ENCODE assay signal across 11 cellular contexts in the genomic region with DNA sequence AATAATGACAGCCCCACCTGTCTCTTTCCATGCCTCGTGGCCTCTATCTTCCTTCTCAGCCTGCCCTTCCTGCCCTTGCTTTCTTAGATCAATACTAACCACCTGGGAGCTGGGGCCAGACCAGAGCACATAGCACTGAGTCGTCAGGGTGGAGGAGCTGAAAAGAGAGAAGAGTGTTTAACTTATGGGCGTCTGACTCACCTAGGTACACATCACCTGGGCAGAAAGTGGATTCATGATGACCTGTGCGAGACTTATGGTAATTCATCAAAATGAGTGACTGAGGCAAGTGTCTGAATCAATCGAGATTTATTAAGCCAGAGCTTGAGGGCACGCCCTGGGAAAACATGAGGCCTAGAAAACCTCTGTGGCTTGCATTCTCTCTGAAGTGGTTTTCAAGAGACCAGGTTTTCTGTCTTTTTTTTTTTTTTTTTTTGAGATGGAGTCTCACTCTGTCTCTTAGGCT. TPM values are rescaled to one million over a fixed set of nuclear protein-coding genes. Genes with fewer than 3 reads are reported as not detected.
DNase-seq lines count a peak whose midpoint lies in the region; ATAC-seq lines count a peak whose summit lies in the region.
"Had no signal": no experiment of that assay in that cellular context is flagged by ENCODE, and none has a peak within 500 bp of the region (broad histone marks: within the 10 kb centered on the region; RNA-seq: fewer than 3 reads in every experiment).

No MANE protein-coding gene starts in this region.

- H3K36me3 ChIP-seq in CD4-positive, alpha-beta memory T cell (ENCODE audit: insufficient read depth, low read length), result no peaks in the 10 kb centered on the region
- no peaks in the 10 kb centered on the region for H3K36me3 ChIP-seq in naive thymus-derived CD4-positive, alpha-beta T cell (ENCODE audit: control insufficient read depth in 2 of 3, insufficient read depth in 3 of 3, low read length in 3 of 3)

- H3K27ac Mint-ChIP-seq in CD4-positive, alpha-beta memory T cell, result peak overlapping the region in 6 of 7 donors; percentile 13 to 91 (median 62)
- peak overlapping the region; percentile 14 to 76 (median 42) for H3K27ac Mint-ChIP-seq in naive thymus-derived CD4-positive, alpha-beta T cell

- no peaks in the 10 kb centered on the region for H3K36me3 Mint-ChIP-seq in CD4-positive, alpha-beta memory T cell
- H3K36me3 Mint-ChIP-seq in naive thymus-derived CD4-positive, alpha-beta T cell, result no peaks in the 10 kb centered on the region

- peaks cover 0 to 3% (median 0%) of the 10 kb centered on the region in 8 donors for H3K9me3 Mint-ChIP-seq in CD4-positive, alpha-beta memory T cell
- H3K9me3 Mint-ChIP-seq in naive thymus-derived CD4-positive, alpha-beta T cell, result peaks cover 0 to 3% (median 0%) of the 10 kb centered on the region in 11 donors

- H3K4me3 ChIP-seq in CD4-positive, alpha-beta memory T cell (ENCODE audit: low read length in 2 of 2), result no peak overlapping the region
- peak overlapping the region; percentile 24 for H3K4me3 ChIP-seq in naive thymus-derived CD4-positive, alpha-beta T cell (ENCODE audit: low read length)

- ATAC-seq in naive thymus-derived CD4-positive, alpha-beta T cell, result peak; percentile 85
- no peak for ATAC-seq in HG03097 (IDR thresholded peaks at IDR 0.05; ENCODE audit: low FRiP score, unreplicated experiment)

- H3K4me1 ChIP-seq in CD4-positive, alpha-beta memory T cell (ENCODE audit: insufficient read depth, low read length), result peaks cover 39% of the 10 kb centered on the region
- peaks cover 12 to 36% of the 10 kb centered on the region in 2 donors for H3K4me1 ChIP-seq in naive thymus-derived CD4-positive, alpha-beta T cell (ENCODE audit: control insufficient read depth in 2 of 2, insufficient read depth in 2 of 2, low read length in 2 of 2)

- intact Hi-C loops in CD4-positive, alpha-beta memory T cell (cut with micrococcal nuclease), result loop anchor here (1.0 kb wide), 1 partner anchor 11 kb away; no protein-coding TSS in a partner anchor
- intact Hi-C loops in naive thymus-derived CD4-positive, alpha-beta T cell (cut with micrococcal nuclease), result loop anchor here in 1 of 2 donors (1.0 kb wide), 1 partner anchor 11 kb away; no protein-coding TSS in a partner anchor

- no peaks in the 10 kb centered on the region for H3K9me3 ChIP-seq in CD4-positive, alpha-beta memory T cell (ENCODE audit: control insufficient read depth in 1 of 2, low read length in 2 of 2)
- no peaks in the 10 kb centered on the region for H3K9me3 ChIP-seq in naive thymus-derived CD4-positive, alpha-beta T cell (ENCODE audit: control insufficient read depth in 2 of 3, low read length in 3 of 3)

- peak overlapping the region; percentile 16 to 81 (median 64) for H3K4me3 Mint-ChIP-seq in CD4-positive, alpha-beta memory T cell
- H3K4me3 Mint-ChIP-seq in naive thymus-derived CD4-positive, alpha-beta T cell, result peak overlapping the region; percentile 66 to 88 (median 77)

- peaks cover 18% of the 10 kb centered on the region for H3K27me3 ChIP-seq in CD4-positive, alpha-beta memory T cell (ENCODE audit: insufficient read depth, low read length)
- H3K27me3 ChIP-seq in naive thymus-derived CD4-positive, alpha-beta T cell (ENCODE audit: control insufficient read depth in 2 of 2, insufficient read depth in 2 of 2, low read length in 2 of 2), result peaks cover 0 to 9% of the 10 kb centered on the region in 2 donors

- peaks cover 26 to 45% (median 34%) of the 10 kb centered on the region in 4 donors for H3K4me1 Mint-ChIP-seq in CD4-positive, alpha-beta memory T cell
- peaks cover 29 to 48% (median 45%) of the 10 kb centered on the region in 7 donors for H3K4me1 Mint-ChIP-seq in naive thymus-derived CD4-positive, alpha-beta T cell

- H3K27me3 Mint-ChIP-seq in CD4-positive, alpha-beta memory T cell, result peaks cover 47 to 53% of the 10 kb centered on the region in 2 donors
- H3K27me3 Mint-ChIP-seq in naive thymus-derived CD4-positive, alpha-beta T cell, result peaks cover 25 to 86% (median 46%) of the 10 kb centered on the region in 5 donors

- CTCF ChIA-PET in CD4-positive, alpha-beta memory T cell (lab: Charles Lee; ENCODE audit: partially characterized antibody), result interaction anchor here (0.7 to 8.4 kb wide), 3 partner anchors 10 to 407 kb away, joined by 3 to 99 read pairs (median 22); partner anchors contain the start of gene CEACAM6
- CTCF ChIA-PET in naive thymus-derived CD4-positive, alpha-beta T cell (lab: Charles Lee), result interaction anchor here (1.4 to 3.0 kb wide), 4 partner anchors 10 to 22 kb away, joined by 3 to 22 read pairs (median 14); no protein-coding TSS in a partner anchor

- H3K27ac ChIP-seq in CD4-positive, alpha-beta memory T cell (ENCODE audit: low read depth, low read length), result no peak overlapping the region
- no peak overlapping the region for H3K27ac ChIP-seq in naive thymus-derived CD4-positive, alpha-beta T cell (ENCODE audit: low read depth, low read length)
- H3K27ac ChIP-seq: C4-2B had no signal

- POLR2A ChIA-PET in CD4-positive, alpha-beta memory T cell (lab: Charles Lee; ENCODE audit: partially characterized antibody), result no interaction called here
- POLR2A ChIA-PET in naive thymus-derived CD4-positive, alpha-beta T cell (lab: Charles Lee), result interaction anchor here (1.6 kb wide), 1 partner anchor 9 kb away, joined by 4 read pairs; no protein-coding TSS in a partner anchor

- DNase-seq in CD4-positive, alpha-beta memory T cell, result peak; percentile 72 to 82 (median 76)
- DNase-seq in NCI-H748 (lab: John Stamatoyannopoulos, UW; ENCODE audit: unreplicated experiment), result peak; percentile 98
- DNase-seq in activated T-helper 1 cell treated with Interleukin-2 at 50 U/mL for 16 hours (ENCODE audit: low read depth), result peak; percentile 20
- DNase-seq in naive thymus-derived CD4-positive, alpha-beta T cell, result peak in 8 of 9 donors; percentile 37 to 79 (median 74)
- no peak for DNase-seq in 8988T
- no peak for DNase-seq in anterior cingulate cortex (lab: John Stamatoyannopoulos, UW)
- DNase-seq in GDM1 (lab: John Stamatoyannopoulos, UW), result no peak

RNA-seq across cellular contexts. Expression of gene CEACAM6, which starts 19.2 kb away (rescaled TPM):
- total RNA-seq in CD4-positive, alpha-beta memory T cell, result not detected
- not detected for polyA plus RNA-seq in CD4-positive, alpha-beta memory T cell
- total RNA-seq in naive thymus-derived CD4-positive, alpha-beta T cell, result under 1 TPM in 1 of 5 experiments, not detected in 4; 0.15 TPM
- polyA plus RNA-seq in naive thymus-derived CD4-positive, alpha-beta T cell, result not detected
- total RNA-seq: activated CD8-positive, alpha-beta memory T cell treated with anti-CD3 and anti-CD28 coated beads for 36 hours; glomerular endothelial cell had no signal

RNA-seq across cellular contexts. Expression of gene CEACAM3, which starts 21.8 kb away (rescaled TPM):
- not detected for total RNA-seq in CD4-positive, alpha-beta memory T cell
- polyA plus RNA-seq in CD4-positive, alpha-beta memory T cell, result not detected
- total RNA-seq in naive thymus-derived CD4-positive, alpha-beta T cell, result 1 to 10 TPM in 1 of 5 experiments, under 1 TPM in 1, not detected in 3; 0.42 to 4.7 TPM
- polyA plus RNA-seq in naive thymus-derived CD4-positive, alpha-beta T cell, result not detected
- total RNA-seq: activated CD8-positive, alpha-beta memory T cell treated with anti-CD3 and anti-CD28 coated beads for 36 hours; glomerular endothelial cell had no signal

Comparison
In these comparisons a context has a peak if more than half of its experiments do, and no peak if none do; other contexts are left out.
1. DNase-seq: peak in CD4-positive, alpha-beta memory T cell (5 of 5), NCI-H748 (single experiment), activated T-helper 1 cell treated with Interleukin-2 at 50 U/mL for 16 hours (single experiment) and naive thymus-derived CD4-positive, alpha-beta T cell (8 of 9); none in 8988T (single experiment), anterior cingulate cortex (0 of 58) and GDM1 (single experiment).